ENCODE assay signal across 8 cellular contexts in genomic region chr10:85995791-85996190, GRCh38.
DNase-seq lines count a peak whose midpoint lies in the region; ATAC-seq and TF ChIP-seq lines count a peak whose summit lies in the region.

No MANE protein-coding gene starts in this region.

- no peak overlapping the region for H3K4me2 ChIP-seq in neuronal stem cell (ENCODE audit: insufficient read depth, low read length, poor library complexity, severe bottlenecking)

- H3K18ac ChIP-seq in neuronal stem cell (ENCODE audit: low read length): no peak overlapping the region

- no peak overlapping the region for H2AK5ac ChIP-seq in neuronal stem cell (ENCODE audit: low read depth, low read length)

- H3K36me3 ChIP-seq in testis (ENCODE audit: low read depth, missing control alignments) (no peaks in the 10 kb centered on the region), neuronal stem cell (replicated peaks in 1 of 2; ENCODE audit: control insufficient read depth in 2 of 2, insufficient read depth in 2 of 2, low read length in 2 of 2) (no peaks in the 10 kb centered on the region)

- WGBS in testis, 2 donors: 61 to 69% methylated on average over 3 of the region's 3 CpGs
- no CpG with 5 or more reads among the region's 3 CpGs for WGBS in neuronal stem cell (ENCODE audit: extremely low coverage in 2 of 2, insufficient read length in 2 of 2, insufficient replicate concordance in 1 of 2), 2 donors

- no peak overlapping the region for H2BK120ac ChIP-seq in neuronal stem cell (ENCODE audit: low read depth, low read length)

- TF ChIP-seq CTCF in testis (IDR thresholded peaks at IDR 0.05): peak in 1 of 3 experiments; percentile 16

- H3K27ac ChIP-seq in testis (no peak overlapping the region), neuronal stem cell (replicated peaks; ENCODE audit: low read length) (no peak overlapping the region)

- no peak overlapping the region for H2AFZ ChIP-seq in neuronal stem cell (ENCODE audit: low read length)

- no peak for TF ChIP-seq POLR2A in testis (IDR thresholded peaks at IDR 0.05)

- no peak overlapping the region for H3K9ac ChIP-seq in neuronal stem cell (ENCODE audit: low read depth, low read length, poor library complexity)

- H3K14ac ChIP-seq in neuronal stem cell (ENCODE audit: low read length): no peak overlapping the region

- H4K91ac ChIP-seq in neuronal stem cell (ENCODE audit: low read depth, low read length, poor library complexity): no peak overlapping the region

- intact Hi-C loops in testis (cut with DNase I; ENCODE audit: low total_unique reads): no loop called here

- no peak overlapping the region for H3K23ac ChIP-seq in neuronal stem cell (ENCODE audit: low read depth, low read length, poor library complexity)

- ATAC-seq in HG03521 (IDR thresholded peaks at IDR 0.05; ENCODE audit: unreplicated experiment): peak; percentile 61

- H3K27me3 ChIP-seq in testis: no peaks in the 10 kb centered on the region
- H3K27me3 ChIP-seq in neuronal stem cell (ENCODE audit: control insufficient read depth in 3 of 3, insufficient read depth in 3 of 3, low read depth in 1 of 3, low read length in 3 of 3): no peaks in the 10 kb centered on the region

- H4K8ac ChIP-seq in neuronal stem cell (ENCODE audit: low read depth, low read length): no peak overlapping the region

- no peaks in the 10 kb centered on the region for H3K79me1 ChIP-seq in neuronal stem cell (ENCODE audit: low read depth, low read length)

- no peak overlapping the region for H2BK12ac ChIP-seq in neuronal stem cell (ENCODE audit: low read length)

- no peak overlapping the region for H2BK15ac ChIP-seq in neuronal stem cell (ENCODE audit: low read length)

- no peak overlapping the region for H2BK5ac ChIP-seq in neuronal stem cell (ENCODE audit: low read length)

- H3K4ac ChIP-seq in neuronal stem cell (ENCODE audit: low read length): no peak overlapping the region

- H3K9me3 ChIP-seq in testis: no peaks in the 10 kb centered on the region
- H3K9me3 ChIP-seq in neuronal stem cell (replicated peaks in 1 of 2; ENCODE audit: control insufficient read depth in 2 of 2, insufficient read depth in 1 of 2, low read depth in 1 of 2, low read length in 2 of 2): no peaks in the 10 kb centered on the region

- no peak overlapping the region for H3K4me3 ChIP-seq in testis
- no peak overlapping the region for H3K4me3 ChIP-seq in neuronal stem cell (ENCODE audit: low read length in 2 of 2)

- peaks cover 4% of the 10 kb centered on the region for H3K4me1 ChIP-seq in testis
- H3K4me1 ChIP-seq in neuronal stem cell (ENCODE audit: control insufficient read depth in 2 of 2, insufficient read depth in 1 of 2, low read depth in 1 of 2, low read length in 2 of 2): no peaks in the 10 kb centered on the region

- peak; percentile 8 for DNase-seq in activated naive CD4-positive, alpha-beta T cell treated with Interleukin-2 at 50 U/mL for 16 hours
- DNase-seq in activated naive CD4-positive, alpha-beta T cell (lab: John Stamatoyannopoulos, UW): no peak
- DNase-seq in RKO (ENCODE audit: low spot score) (peak; percentile 68), hepatic stellate cell (ENCODE audit: low spot score) (peak; percentile 8), testis (peak; percentile 47), SK-N-DZ (ENCODE audit: low spot score) (no peak), neuronal stem cell (ENCODE audit: low spot score) (no peak)

Comparison
In these comparisons a context has a peak if more than half of its experiments do, and no peak if none do; other contexts are left out.
1. DNase-seq: peak in activated naive CD4-positive, alpha-beta T cell treated with Interleukin-2 at 50 U/mL for 16 hours (single experiment), RKO (single experiment), hepatic stellate cell (single experiment) and testis (single experiment); none in activated naive CD4-positive, alpha-beta T cell (0 of 4), SK-N-DZ (single experiment) and neuronal stem cell (single experiment).